25 cellular contexts compared by ENCODE assay signal in the genomic region with DNA sequence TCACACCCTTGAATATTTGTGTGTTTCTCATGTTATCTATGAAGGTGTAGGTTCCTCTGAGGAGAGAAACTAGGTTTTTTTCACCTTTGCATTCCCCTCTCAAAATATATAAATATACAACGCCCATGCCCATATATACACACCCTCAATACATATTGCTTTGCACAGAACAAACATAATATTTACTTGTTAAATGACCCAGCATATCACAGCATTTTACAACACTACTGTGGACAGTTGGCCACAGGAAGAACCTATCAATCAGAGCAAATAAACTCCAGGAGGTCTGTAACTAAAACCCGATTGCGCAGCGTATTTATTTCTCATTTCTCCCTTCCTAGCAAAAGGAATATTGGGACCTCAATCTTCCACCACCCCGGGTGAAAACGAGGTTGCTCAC.
"Had no signal": no experiment of that assay in that cellular context is flagged by ENCODE, and none has a peak within 500 bp of the region (broad histone marks: within the 10 kb centered on the region; RNA-seq: fewer than 3 reads in every experiment).

No MANE protein-coding gene starts in this region.

- ATAC-seq: esophagus mucosa; gastrocnemius medialis; left ventricle myocardium superior; lower lobe of right lung; natural killer cell; psoas muscle; right cardiac atrium; stimulated activated memory B cell treated with anti-CD40 and anti-IgM and Interleukin-4, amounts not matched to agents 10 μg/mL and 1 μg/mL and 100 μg/mL, for 72 hours; stimulated activated naive CD8-positive, alpha-beta T cell treated with anti-CD3 and anti-CD28 coated beads, Interleukin-15, Interleukin-2, amounts not matched to agents 100 U/mL and 50 U/mL, for 24 hours had no signal

- H3K36me3 ChIP-seq: colonic mucosa, gastrocnemius medialis, lower lobe of right lung, ovary, sigmoid colon, spleen, tibial artery, upper lobe of left lung had no signal

- H3K9me3 ChIP-seq: colonic mucosa, gastrocnemius medialis, ovary, testis had no signal

- H3K4me1 ChIP-seq: colonic mucosa, gastrocnemius medialis, lower lobe of right lung, psoas muscle, sigmoid colon, spleen, testis, tibial artery, upper lobe of left lung had no signal

- H3K27ac ChIP-seq: colonic mucosa, epithelial cell of prostate, gastrocnemius medialis, lower lobe of right lung, ovary, psoas muscle, sigmoid colon, spleen, testis, tibial artery, upper lobe of left lung had no signal

- H3K4me3 ChIP-seq: colonic mucosa, gastrocnemius medialis, lower lobe of right lung, ovary, psoas muscle, sigmoid colon, spleen, testis, tibial artery, upper lobe of left lung had no signal

- H3K27me3 ChIP-seq: colonic mucosa, gastrocnemius medialis, ovary, sigmoid colon, spleen, testis, tibial artery, upper lobe of left lung had no signal

- DNase-seq: colonic mucosa; effector CD8-positive, alpha-beta T cell; endodermal cell; foreskin fibroblast; gastrocnemius medialis; head of caudate nucleus; left ventricle myocardium superior; lower lobe of right lung; natural killer cell; occipital lobe; ovary; posterior cingulate gyrus; psoas muscle; right cardiac atrium; sigmoid colon; spleen; stimulated activated CD4-positive, alpha-beta T cell treated with anti-CD3 and anti-CD28 coated beads, Interleukin-4, amount 100 ng/mL, for 4 hours; stimulated activated naive CD8-positive, alpha-beta T cell treated with anti-CD3 and anti-CD28 coated beads, Interleukin-15, Interleukin-2, amounts not matched to agents 100 U/mL and 50 U/mL, for 24 hours; substantia nigra; testis; tibial artery; upper lobe of left lung had no signal
